Comparison of ENCODE assay signal across 31 cellular contexts in the genomic region with DNA sequence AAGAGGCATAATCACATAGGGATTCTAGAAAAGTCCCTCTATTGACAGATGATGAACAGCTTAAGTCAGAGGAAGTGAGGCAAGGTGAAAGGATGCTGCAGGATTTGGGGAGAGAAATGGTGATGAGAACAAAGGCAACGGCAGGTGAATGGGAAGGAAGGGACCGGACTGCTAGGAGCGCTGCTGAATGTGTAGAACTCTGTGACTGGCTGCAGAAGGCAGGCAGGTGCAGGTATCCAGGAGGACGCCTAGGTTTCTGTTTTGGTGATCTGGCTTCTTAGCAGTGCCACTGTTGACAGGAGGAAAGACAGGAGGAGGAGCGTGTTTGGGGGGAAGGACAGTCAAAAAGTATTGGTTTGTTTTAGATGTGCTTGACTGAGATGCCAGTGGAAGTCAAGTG.
"Had no signal": no experiment of that assay in that cellular context is flagged by ENCODE, and none has a peak within 500 bp of the region (broad histone marks: within the 10 kb centered on the region; RNA-seq: fewer than 3 reads in every experiment).

No MANE protein-coding gene starts in this region.

- H3K27me3 Mint-ChIP-seq: activated CD4-positive, alpha-beta T cell treated with anti-CD3 and anti-CD28 coated beads, Interleukin-2, amount 10 ng/mL, durations not matched to agents 24 days and 14 days; activated naive CD8-positive, alpha-beta T cell; activated naive CD8-positive, alpha-beta T cell treated with anti-CD3 and anti-CD28 coated beads, Interleukin-2, amount 50 U/mL, for 24 hours; activated T-cell treated with anti-CD3 and anti-CD28 coated beads, Interleukin-2, amount 50 U/mL, for 24 hours; T-cell; T-helper 17 cell had no signal

- H3K4me3 Mint-ChIP-seq: activated CD4-positive, alpha-beta T cell treated with anti-CD3 and anti-CD28 coated beads, Interleukin-2, amount 10 ng/mL, durations not matched to agents 24 days and 14 days; activated CD8-positive, alpha-beta T cell treated with anti-CD3 and anti-CD28 coated beads, Interleukin-2, amount 10 ng/mL, durations not matched to agents 7 days and 5 days; activated naive CD4-positive, alpha-beta T cell treated with anti-CD3 and anti-CD28 coated beads for 36 hours; activated naive CD8-positive, alpha-beta T cell; activated naive CD8-positive, alpha-beta T cell treated with anti-CD3 and anti-CD28 coated beads, Interleukin-2, amount 50 U/mL, for 24 hours; activated T-cell treated with anti-CD3 and anti-CD28 coated beads, Interleukin-2, amount 50 U/mL, for 24 hours; brain; T-cell; T-helper 17 cell had no signal

- H3K27ac Mint-ChIP-seq: activated CD4-positive, alpha-beta T cell treated with anti-CD3 and anti-CD28 coated beads, Interleukin-2, amount 10 ng/mL, durations not matched to agents 24 days and 14 days; activated CD8-positive, alpha-beta T cell treated with anti-CD3 and anti-CD28 coated beads, Interleukin-2, amount 10 ng/mL, durations not matched to agents 7 days and 5 days; activated naive CD4-positive, alpha-beta T cell treated with anti-CD3 and anti-CD28 coated beads for 36 hours; activated naive CD8-positive, alpha-beta T cell; activated naive CD8-positive, alpha-beta T cell treated with anti-CD3 and anti-CD28 coated beads, Interleukin-2, amount 50 U/mL, for 24 hours; activated T-cell treated with anti-CD3 and anti-CD28 coated beads, Interleukin-2, amount 50 U/mL, for 24 hours; T-cell had no signal

- H3K4me1 Mint-ChIP-seq: T-cell had no signal

- H3K9me3 Mint-ChIP-seq: activated CD4-positive, alpha-beta T cell treated with anti-CD3 and anti-CD28 coated beads, Interleukin-2, amount 10 ng/mL, durations not matched to agents 24 days and 14 days; activated naive CD4-positive, alpha-beta T cell treated with anti-CD3 and anti-CD28 coated beads for 36 hours; activated naive CD8-positive, alpha-beta T cell treated with anti-CD3 and anti-CD28 coated beads, Interleukin-2, amount 50 U/mL, for 24 hours; activated T-cell treated with anti-CD3 and anti-CD28 coated beads, Interleukin-2, amount 50 U/mL, for 24 hours; T-cell had no signal

- DNase-seq: activated CD4-positive, alpha-beta T cell treated with anti-CD3 and anti-CD28 coated beads, Interleukin-2, amount 10 ng/mL, durations not matched to agents 24 days and 14 days; activated CD4-positive, alpha-beta T cell treated with anti-CD3 and anti-CD28 coated beads, Interleukin-2, amount 50 U/mL, for 4 hours; activated CD8-positive, alpha-beta T cell treated with anti-CD3 and anti-CD28 coated beads, Interleukin-2, amount 10 ng/mL, durations not matched to agents 7 days and 5 days; activated gamma-delta T cell treated with Interleukin-2 at 50 U/mL for 16 hours; activated naive CD4-positive, alpha-beta T cell treated with anti-CD3 and anti-CD28 coated beads for 36 hours; activated naive CD8-positive, alpha-beta T cell treated with anti-CD3 and anti-CD28 coated beads, Interleukin-2, amount 50 U/mL, for 24 hours; activated T-cell treated with anti-CD3 and anti-CD28 coated beads, Interleukin-2, amount 50 U/mL, for 24 hours; anterior cingulate cortex; central memory CD4-positive, alpha-beta T cell; NCI-H1092 treated with DMSO at 0.1 percent for 48 hours; NCI-H1417; NCI-H146; NCI-H187; NCI-H2029 treated with DMSO at 0.1 percent for 48 hours; NCI-H2107; NCI-H2171; NCI-H510A; NCI-H526; NCI-H748 treated with DMSO at 0.1 percent for 48 hours; NK-92 treated with Interleukin-12 subunit alpha and Interleukin-12 subunit beta, amount 100 ng/mL, for 24 hours; PC-3; Peyer's patch; RPMI8226; SIG-M5; T-cell; T-helper 17 cell; T1000; WERI-Rb-1 had no signal

- ATAC-seq: activated CD8-positive, alpha-beta T cell treated with anti-CD3 and anti-CD28 coated beads, Interleukin-2, amount 10 ng/mL, durations not matched to agents 7 days and 5 days; activated naive CD8-positive, alpha-beta T cell treated with anti-CD3 and anti-CD28 coated beads, Interleukin-2, amount 50 U/mL, for 24 hours; PC-3; SK-N-SH treated with all-trans-retinoic acid at 6 μM for 48 hours; T-cell; T-helper 17 cell had no signal
